1 cellular context compared by ENCODE assay signal in genomic region chr2:86064006-86064405, GRCh38.
TF ChIP-seq lines count a peak whose summit lies in the region.

No MANE protein-coding gene starts in this region.

TF ChIP-seq in WTC11, 78 proteins besides CTCF, POLR2A, EP300 and RAD21 (continued from another document):
- TF ChIP-seq ZNF281 (CRISPR knock-in tag; IDR thresholded peaks at IDR 0.05), result no peak
- no peak for TF ChIP-seq TP53 (CRISPR knock-in tag; IDR thresholded peaks at IDR 0.05)
- no peak for TF ChIP-seq GTF2I (CRISPR knock-in tag; conservative IDR thresholded peaks at IDR 0.05)
- no peak for TF ChIP-seq ZMAT4 (CRISPR knock-in tag; IDR thresholded peaks at IDR 0.05)
- TF ChIP-seq MYBL2 (CRISPR knock-in tag; IDR thresholded peaks at IDR 0.05), result no peak
- no peak for TF ChIP-seq MAX (CRISPR knock-in tag; IDR thresholded peaks at IDR 0.05)
TF ChIP-seq in WTC11: peak in this region for 0.
